22 cellular contexts compared by ENCODE assay signal in the genomic region with DNA sequence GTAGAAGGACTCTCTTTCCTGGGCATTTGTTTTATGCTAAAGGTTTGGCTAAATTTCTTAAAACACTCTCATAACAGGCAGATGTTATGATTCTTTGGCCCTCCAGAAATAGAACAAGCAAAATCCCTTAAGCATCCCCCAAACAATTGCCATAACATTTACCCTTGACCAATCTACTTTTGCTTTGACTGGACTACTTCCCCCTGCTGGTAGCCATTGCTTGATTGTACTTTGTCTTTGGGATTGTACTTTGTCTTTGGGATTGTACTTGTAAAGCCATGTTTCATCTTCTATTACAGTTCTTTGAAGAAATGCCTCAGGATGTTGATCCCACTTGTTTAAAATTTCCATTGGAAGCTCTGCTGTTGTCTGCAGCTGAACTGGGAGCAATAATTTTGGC. TPM values are rescaled to one million over a fixed set of nuclear protein-coding genes. Genes with fewer than 3 reads are reported as not detected.
A peak's percentile ranks its signal among the peaks of the same experiment; 100 is the strongest.
DNase-seq lines count a peak whose midpoint lies in the region; TF ChIP-seq lines count a peak whose summit lies in the region.
"Had no signal": no experiment of that assay in that cellular context is flagged by ENCODE, and none has a peak within 500 bp of the region (broad histone marks: within the 10 kb centered on the region; RNA-seq: fewer than 3 reads in every experiment).

No MANE protein-coding gene starts in this region.

- CTCF ChIA-PET in A673 (lab: Charles Lee), result no interaction called here

- no peaks in the 10 kb centered on the region for H3K36me3 ChIP-seq in A673 (ENCODE audit: insufficient read depth, low read length, poor library complexity, severe bottlenecking)
- H3K36me3 ChIP-seq in OCI-LY1 (ENCODE audit: insufficient read depth, low read length), result no peaks in the 10 kb centered on the region
- no peaks in the 10 kb centered on the region for H3K36me3 ChIP-seq in endodermal cell (ENCODE audit: control insufficient read depth, insufficient read depth, low read length)
- H3K36me3 ChIP-seq: adrenal gland; BLaER1 treated with 17β-estradiol and CSF1 and Interleukin-3, amounts not matched to agents 10 nM and 100 nM; cardiac muscle cell; gastroesophageal sphincter; lower lobe of right lung; vagina had no signal

- no peaks in the 10 kb centered on the region for H3F3A ChIP-seq in OCI-LY1 (ENCODE audit: insufficient read depth, low read length)

- H3K27ac ChIP-seq in A673 (ENCODE audit: low read depth, low read length, poor library complexity, severe bottlenecking) (no peak overlapping the region), OCI-LY1 (ENCODE audit: low read depth, low read length, poor library complexity, severe bottlenecking) (no peak overlapping the region), endodermal cell (ENCODE audit: low read depth, low read length) (no peak overlapping the region)
- H3K27ac ChIP-seq: adrenal gland; BLaER1 treated with 17β-estradiol and CSF1 and Interleukin-3, amounts not matched to agents 10 nM and 100 nM; cardiac muscle cell; gastroesophageal sphincter; lower lobe of right lung; SK-N-MC; vagina had no signal

- H3K4me1 ChIP-seq in A673 (ENCODE audit: insufficient read depth, low read length, poor library complexity, severe bottlenecking), result no peaks in the 10 kb centered on the region
- H3K4me1 ChIP-seq in OCI-LY1 (ENCODE audit: insufficient read depth, low read length, severe bottlenecking), result no peaks in the 10 kb centered on the region
- H3K4me1 ChIP-seq in endodermal cell (ENCODE audit: control insufficient read depth, insufficient read depth, low read length), result no peaks in the 10 kb centered on the region
- H3K4me1 ChIP-seq: adrenal gland; BLaER1 treated with 17β-estradiol and CSF1 and Interleukin-3, amounts not matched to agents 10 nM and 100 nM; gastroesophageal sphincter; lower lobe of right lung; vagina had no signal

- H3K4me1 Mint-ChIP-seq in endodermal cell (no peaks in the 10 kb centered on the region), type B pancreatic cell (ENCODE audit: unreplicated experiment) (no peaks in the 10 kb centered on the region)

- TF ChIP-seq CTCF in A673 (conservative IDR thresholded peaks at IDR 0.05; ENCODE audit: low read depth, low read length) (peak; percentile 31; the same call in 1 of the 2 replicates), GM12873 (IDR thresholded peaks at IDR 0.05; ENCODE audit: insufficient read depth, low read depth, low read length, missing control alignments) (peak; percentile 28), OCI-LY1 (IDR thresholded peaks at IDR 0.05; ENCODE audit: low read length) (peak; percentile 24; the same call in 1 of the 2 replicates), endodermal cell (conservative IDR thresholded peaks at IDR 0.05) (peak; percentile 16), type B pancreatic cell (conservative IDR thresholded peaks at IDR 0.05) (no peak)

- H3K27ac Mint-ChIP-seq in endodermal cell, result no peak overlapping the region
- no peak overlapping the region for H3K27ac Mint-ChIP-seq in type B pancreatic cell
- H3K27ac Mint-ChIP-seq: dendritic cell treated with granulocyte-macrophage colony-stimulating factor and Interleukin-4, amounts not matched to agents 40 ng/mL and 50 ng/mL, for 4 days had no signal

- H3K4me3 ChIP-seq in A673 (ENCODE audit: low read depth, low read length, poor library complexity, severe bottlenecking), result no peak overlapping the region
- no peak overlapping the region for H3K4me3 ChIP-seq in OCI-LY1 (ENCODE audit: low read depth, low read length, poor library complexity, severe bottlenecking)
- H3K4me3 ChIP-seq in endodermal cell (ENCODE audit: low read length), result no peak overlapping the region
- H3K4me3 ChIP-seq: adrenal gland; BLaER1 treated with 17β-estradiol and CSF1 and Interleukin-3, amounts not matched to agents 10 nM and 100 nM; cardiac muscle cell; gastroesophageal sphincter; lower lobe of right lung; SK-N-MC; vagina had no signal

- no peaks in the 10 kb centered on the region for H3K9me2 ChIP-seq in OCI-LY1 (ENCODE audit: low read depth, low read length)

- no peak overlapping the region for H3K9ac ChIP-seq in OCI-LY1 (ENCODE audit: low read length)
- H3K9ac ChIP-seq in endodermal cell (ENCODE audit: extremely low read depth, low read length, poor library complexity, severe bottlenecking), result no peak overlapping the region
- H3K9ac ChIP-seq: BLaER1 treated with 17β-estradiol and CSF1 and Interleukin-3, amounts not matched to agents 10 nM and 100 nM had no signal

- H2AFZ ChIP-seq in OCI-LY1 (ENCODE audit: low read length), result no peak overlapping the region

- BruUV-seq in A673 (replicated peaks; lab: Mats Ljungman, UMichigan), result no TSS peak

- intact Hi-C loops in A673 (cut with micrococcal nuclease; ENCODE audit: unreplicated experiment), result loop anchor here (5.0 to 10.0 kb wide), 2 partner anchors 208 to 350 kb away; a partner anchor contains a TSS

- H3K9me3 Mint-ChIP-seq in endodermal cell (peaks cover 50% of the 10 kb centered on the region), type B pancreatic cell (peaks cover 4% of the 10 kb centered on the region)
- H3K9me3 Mint-ChIP-seq: dendritic cell treated with granulocyte-macrophage colony-stimulating factor and Interleukin-4, amounts not matched to agents 40 ng/mL and 50 ng/mL, for 4 days had no signal

- no peaks in the 10 kb centered on the region for H3K27me3 ChIP-seq in A673 (replicated peaks; ENCODE audit: insufficient read depth, low read depth, low read length, poor library complexity)
- H3K27me3 ChIP-seq in OCI-LY1 (ENCODE audit: insufficient read depth, low read length), result no peaks in the 10 kb centered on the region
- H3K27me3 ChIP-seq in endodermal cell (ENCODE audit: control insufficient read depth, insufficient read depth, low read length, poor library complexity, severe bottlenecking), result no peaks in the 10 kb centered on the region
- H3K27me3 ChIP-seq: adrenal gland; BLaER1 treated with 17β-estradiol and CSF1 and Interleukin-3, amounts not matched to agents 10 nM and 100 nM; cardiac muscle cell; gastroesophageal sphincter; vagina had no signal

- POLR2A ChIA-PET in A673 (lab: Charles Lee; ENCODE audit: low non-redundant PET), result no interaction called here

- no peak overlapping the region for H3K4me3 Mint-ChIP-seq in endodermal cell
- H3K4me3 Mint-ChIP-seq in type B pancreatic cell, result no peak overlapping the region
- H3K4me3 Mint-ChIP-seq: dendritic cell treated with granulocyte-macrophage colony-stimulating factor and Interleukin-4, amounts not matched to agents 40 ng/mL and 50 ng/mL, for 4 days had no signal

- H4K20me1 ChIP-seq in OCI-LY1 (ENCODE audit: insufficient read depth, low read length), result no peaks in the 10 kb centered on the region
- H4K20me1 ChIP-seq: BLaER1 treated with 17β-estradiol and CSF1 and Interleukin-3, amounts not matched to agents 10 nM and 100 nM had no signal

- H3K9me3 ChIP-seq in A673 (ENCODE audit: low read depth, low read length, poor library complexity, severe bottlenecking), result no peaks in the 10 kb centered on the region
- H3K9me3 ChIP-seq in OCI-LY1 (ENCODE audit: low read length), result no peaks in the 10 kb centered on the region
- H3K9me3 ChIP-seq in endodermal cell (ENCODE audit: control insufficient read depth, low read length), result peaks cover 36% of the 10 kb centered on the region
- H3K9me3 ChIP-seq: adrenal gland, gastroesophageal sphincter, lower lobe of right lung, vagina had no signal

- no peak for DNase-seq in A673 (ENCODE audit: low spot score)
- DNase-seq in endodermal cell, result no peak
- DNase-seq in activated T-cell treated with anti-CD3 and anti-CD28 coated beads, Interleukin-2, amount 50 U/mL, for 1 hour, result no peak
- no peak for DNase-seq in NCI-H1436 treated with DMSO at 0.1 percent for 48 hours (lab: John Stamatoyannopoulos, UW)
- DNase-seq in type B pancreatic cell (ENCODE audit: extremely low spot score, unreplicated experiment), result no peak
- no peak for DNase-seq in stimulated activated CD4-positive, alpha-beta T cell treated with anti-CD3 and anti-CD28 coated beads, Interleukin-1b, Interleukin-23, amount 100 ng/mL, for 48 hours
- DNase-seq: activated gamma-delta T cell, adrenal gland, H7, lower lobe of right lung, NCI-H748 treated with DMSO at 0.1 percent for 48 hours, occipital lobe, T-helper 2 cell had no signal

- H3K27me3 Mint-ChIP-seq in endodermal cell (ENCODE audit: insufficient read depth) (no peaks in the 10 kb centered on the region), type B pancreatic cell (no peaks in the 10 kb centered on the region)

- H3K4me2 ChIP-seq in OCI-LY1 (ENCODE audit: low read length), result no peak overlapping the region
- H3K4me2 ChIP-seq: BLaER1 treated with 17β-estradiol and CSF1 and Interleukin-3, amounts not matched to agents 10 nM and 100 nM had no signal

- no peaks in the 10 kb centered on the region for H3K36me3 Mint-ChIP-seq in endodermal cell (ENCODE audit: low read depth)
- no peaks in the 10 kb centered on the region for H3K36me3 Mint-ChIP-seq in type B pancreatic cell

- H3K79me2 ChIP-seq in OCI-LY1 (ENCODE audit: insufficient read depth, low read length), result no peaks in the 10 kb centered on the region

RNA-seq across cellular contexts. Expression of a gene that starts 53.3 kb away (rescaled TPM):
- total RNA-seq in A673 (2021) (0.39 TPM in 1 of 2 replicates, not detected in the other), endodermal cell (not detected), type B pancreatic cell (ENCODE audit: low replicate concordance) (1.6 TPM in 1 of 2 replicates, not detected in the other)
- polyA plus RNA-seq in endodermal cell (2013, experiment 1 of 2), result not detected
- polyA plus RNA-seq in endodermal cell (2013, experiment 2 of 2), result not detected
- total RNA-seq: cardiac muscle cell, G401, H7, lower lobe of right lung, vagina had no signal
- polyA plus RNA-seq: cardiac muscle cell had no signal

RNA-seq across cellular contexts. Expression of a gene that starts 59.5 kb away (rescaled TPM):
- total RNA-seq in A673 (2021) (0.74 and 1.7 TPM in 2 replicates), endodermal cell (1 to 10 TPM in 1 of 2 donors, under 1 TPM in 1; 0.35 to 1.4 TPM), type B pancreatic cell (ENCODE audit: low replicate concordance) (0.58 TPM in 1 of 2 replicates, not detected in the other)
- polyA plus RNA-seq in endodermal cell (2013, experiment 1 of 2), result 2.1 TPM
- 2.4 TPM for polyA plus RNA-seq in endodermal cell (2013, experiment 2 of 2)
- total RNA-seq: adrenal gland, cardiac muscle cell, G401, H7, lower lobe of right lung, vagina had no signal
- polyA plus RNA-seq: cardiac muscle cell had no signal
